36 cellular contexts compared by ENCODE assay signal in the genomic region with DNA sequence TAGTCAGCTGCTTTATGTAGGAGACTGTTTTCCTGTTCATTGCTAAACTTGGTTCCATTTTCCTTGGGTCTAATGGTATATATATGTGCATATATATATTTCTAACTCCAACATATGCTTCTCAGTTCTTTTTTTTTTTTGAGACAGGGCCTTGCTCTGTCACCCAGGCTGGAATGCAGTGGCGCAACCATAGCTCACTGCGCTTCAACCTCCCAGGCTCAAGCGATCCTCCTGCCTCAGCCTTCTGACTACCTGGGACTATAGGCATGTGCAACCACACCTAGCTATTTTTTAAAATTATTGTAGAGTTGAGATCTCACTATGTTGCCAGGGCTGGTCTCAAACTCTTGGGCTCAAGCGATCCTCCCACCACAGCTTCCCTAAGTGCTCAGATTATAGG. TPM values are rescaled to one million over a fixed set of nuclear protein-coding genes. Genes with fewer than 3 reads are reported as not detected.
"Had no signal": no experiment of that assay in that cellular context is flagged by ENCODE, and none has a peak within 500 bp of the region (broad histone marks: within the 10 kb centered on the region; RNA-seq: fewer than 3 reads in every experiment).

No MANE protein-coding gene starts in this region.

- H3K9me3 ChIP-seq: adrenal gland, body of pancreas had no signal

- H3K27ac ChIP-seq: adrenal gland, ascending aorta, body of pancreas, brain microvascular endothelial cell, breast epithelium, cardiac muscle cell had no signal

- H3K4me1 ChIP-seq: adrenal gland, ascending aorta, body of pancreas, breast epithelium had no signal

- H3K4me3 ChIP-seq: adrenal gland, ascending aorta, body of pancreas, breast epithelium, cardiac muscle cell had no signal

- H3K27me3 ChIP-seq: adrenal gland, ascending aorta, body of pancreas, brain microvascular endothelial cell, breast epithelium, cardiac muscle cell had no signal

- FAIRE-seq: astrocyte, bronchial epithelial cell had no signal

- DNase-seq: activated effector memory CD4-positive, alpha-beta T cell treated with anti-CD3 and anti-CD28 coated beads, Interleukin-2, amount 50 U/mL, for 16 hours; activated effector memory CD4-positive, alpha-beta T cell treated with Interleukin-2 at 50 U/mL for 16 hours; activated gamma-delta T cell; activated gamma-delta T cell treated with Interleukin-2 at 50 U/mL for 16 hours; activated naive CD4-positive, alpha-beta T cell; activated naive CD4-positive, alpha-beta T cell treated with anti-CD3 and anti-CD28 coated beads for 36 hours; activated naive CD4-positive, alpha-beta T cell treated with anti-CD3 and anti-CD28 coated beads, Interleukin-2, amount 10 ng/mL, durations not matched to agents 7 days and 5 days; activated naive CD4-positive, alpha-beta T cell treated with anti-CD3 and anti-CD28 coated beads, Interleukin-2, amount 50 U/mL, for 16 hours; activated naive CD4-positive, alpha-beta T cell treated with Interleukin-2 at 50 U/mL for 16 hours; activated naive CD8-positive, alpha-beta T cell treated with anti-CD3 and anti-CD28 coated beads for 36 hours; activated naive CD8-positive, alpha-beta T cell treated with anti-CD3 and anti-CD28 coated beads, Interleukin-2, amount 10 ng/mL, durations not matched to agents 7 days and 5 days; activated naive CD8-positive, alpha-beta T cell treated with anti-CD3 and anti-CD28 coated beads, Interleukin-2, amount 50 U/mL, for 24 hours; activated T-cell treated with anti-CD3 and anti-CD28 coated beads, Interleukin-2, amount 50 U/mL, for 1 hour; activated T-cell treated with anti-CD3 and anti-CD28 coated beads, Interleukin-2, amount 50 U/mL, for 24 hours; activated T-cell treated with anti-CD3 and anti-CD28 coated beads, Interleukin-2, amount 50 U/mL, for 4 hours; activated T-cell treated with anti-CD3 and anti-CD28 coated beads, Interleukin-2, amount 50 U/mL, for 48 hours; activated T-cell treated with anti-CD3 and anti-CD28 coated beads, Interleukin-2, amount 50 U/mL, for 72 hours; adrenal gland; amniotic stem cell; amygdala; anterior cingulate cortex; aorta; body of pancreas; brain microvascular endothelial cell; caudate nucleus; central memory CD4-positive, alpha-beta T cell; cerebellar nuclear complex had no signal

- ATAC-seq: activated naive CD4-positive, alpha-beta T cell treated with anti-CD3 and anti-CD28 coated beads, Interleukin-2, amount 50 U/mL, for 72 hours; activated naive CD8-positive, alpha-beta T cell treated with anti-CD3 and anti-CD28 coated beads, Interleukin-2, amount 50 U/mL, for 24 hours; activated T-cell treated with anti-CD3 and anti-CD28 coated beads, Interleukin-2, amount 50 U/mL, for 4 hours; activated T-cell treated with anti-CD3 and anti-CD28 coated beads, Interleukin-2, amount 50 U/mL, for 72 hours; activated T-helper 17 cell treated with anti-CD3 and anti-CD28 coated beads, Interleukin-2, amount 50 U/mL, for 72 hours; body of pancreas had no signal

- H3K36me3 ChIP-seq: adrenal gland, ascending aorta, brain microvascular endothelial cell, breast epithelium, cardiac muscle cell had no signal

RNA-seq across cellular contexts. Expression of gene STPG4, which starts 22.1 kb away (rescaled TPM):
- total RNA-seq: activated naive CD8-positive, alpha-beta T cell treated with anti-CD3 and anti-CD28 coated beads for 36 hours; activated T-cell treated with anti-CD3 and anti-CD28 coated beads, Interleukin-2, amount 50 U/mL, for 4 hours; activated T-cell treated with anti-CD3 and anti-CD28 coated beads, Interleukin-2, amount 50 U/mL, for 72 hours; activated T-helper 2 cell treated with anti-CD3 and anti-CD28 coated beads, Interferon-gamma antibody, Interleukin-2, Interleukin-4, amounts not matched to agents 10 μg/mL and 5 μg/mL and 100 μg/mL, durations not matched to agents 14 hours and 24 hours and 36 hours; adrenal gland; ascending aorta; body of pancreas; cardiac muscle cell; cardiac septum had no signal
- polyA plus RNA-seq: cardiac muscle cell had no signal
